30 cellular contexts compared by ENCODE assay signal in the genomic region with DNA sequence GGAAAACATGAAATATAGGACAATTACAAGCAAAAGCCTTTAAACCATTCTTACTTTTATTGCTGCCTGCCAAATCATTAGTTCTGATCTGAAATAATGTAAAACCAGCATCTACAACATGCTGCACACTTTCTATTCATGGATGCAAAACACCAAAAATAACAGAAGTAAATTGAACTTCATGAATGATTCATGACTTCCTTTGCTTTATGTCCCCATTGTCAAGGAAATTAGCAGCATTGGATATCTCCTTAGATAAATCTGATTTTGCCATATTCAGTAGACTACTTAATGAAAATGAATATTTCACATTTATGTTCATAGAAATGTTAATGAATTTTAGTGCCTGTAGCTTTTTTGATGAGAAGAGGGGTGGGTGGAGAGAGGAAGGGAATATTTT.
"Had no signal": no experiment of that assay in that cellular context is flagged by ENCODE, and none has a peak within 500 bp of the region (broad histone marks: within the 10 kb centered on the region; RNA-seq: fewer than 3 reads in every experiment).

No MANE protein-coding gene starts in this region.

- H3K27ac ChIP-seq: adrenal gland, ascending aorta, body of pancreas, brain microvascular endothelial cell, breast epithelium, cardiac muscle cell had no signal

- H3K4me1 ChIP-seq: adrenal gland, ascending aorta, body of pancreas, breast epithelium had no signal

- H3K4me3 ChIP-seq: adrenal gland, ascending aorta, body of pancreas, breast epithelium, cardiac muscle cell had no signal

- H3K27me3 ChIP-seq: adrenal gland, ascending aorta, body of pancreas, brain microvascular endothelial cell, breast epithelium, cardiac muscle cell had no signal

- DNase-seq: activated effector memory CD4-positive, alpha-beta T cell treated with anti-CD3 and anti-CD28 coated beads, Interleukin-2, amount 50 U/mL, for 16 hours; activated effector memory CD4-positive, alpha-beta T cell treated with Interleukin-2 at 50 U/mL for 16 hours; activated gamma-delta T cell; activated gamma-delta T cell treated with Interleukin-2 at 50 U/mL for 16 hours; activated naive CD4-positive, alpha-beta T cell; activated naive CD4-positive, alpha-beta T cell treated with anti-CD3 and anti-CD28 coated beads for 36 hours; activated naive CD4-positive, alpha-beta T cell treated with anti-CD3 and anti-CD28 coated beads, Interleukin-2, amount 10 ng/mL, durations not matched to agents 7 days and 5 days; activated naive CD4-positive, alpha-beta T cell treated with anti-CD3 and anti-CD28 coated beads, Interleukin-2, amount 50 U/mL, for 16 hours; activated naive CD4-positive, alpha-beta T cell treated with Interleukin-2 at 50 U/mL for 16 hours; activated naive CD8-positive, alpha-beta T cell treated with anti-CD3 and anti-CD28 coated beads for 36 hours; activated naive CD8-positive, alpha-beta T cell treated with anti-CD3 and anti-CD28 coated beads, Interleukin-2, amount 10 ng/mL, durations not matched to agents 7 days and 5 days; activated naive CD8-positive, alpha-beta T cell treated with anti-CD3 and anti-CD28 coated beads, Interleukin-2, amount 50 U/mL, for 24 hours; activated T-cell treated with anti-CD3 and anti-CD28 coated beads, Interleukin-2, amount 50 U/mL, for 4 hours; activated T-cell treated with anti-CD3 and anti-CD28 coated beads, Interleukin-2, amount 50 U/mL, for 48 hours; activated T-cell treated with anti-CD3 and anti-CD28 coated beads, Interleukin-2, amount 50 U/mL, for 72 hours; adrenal gland; amniotic stem cell; amygdala; anterior cingulate cortex; aorta; body of pancreas; brain microvascular endothelial cell; caudate nucleus; central memory CD4-positive, alpha-beta T cell; cerebellar nuclear complex had no signal

- H3K36me3 ChIP-seq: adrenal gland, ascending aorta, brain microvascular endothelial cell, breast epithelium, cardiac muscle cell had no signal

- ATAC-seq: activated naive CD4-positive, alpha-beta T cell treated with anti-CD3 and anti-CD28 coated beads, Interleukin-2, amount 50 U/mL, for 72 hours; activated naive CD8-positive, alpha-beta T cell treated with anti-CD3 and anti-CD28 coated beads, Interleukin-2, amount 50 U/mL, for 24 hours; activated T-cell treated with anti-CD3 and anti-CD28 coated beads, Interleukin-2, amount 50 U/mL, for 4 hours; activated T-cell treated with anti-CD3 and anti-CD28 coated beads, Interleukin-2, amount 50 U/mL, for 72 hours; activated T-helper 17 cell treated with anti-CD3 and anti-CD28 coated beads, Interleukin-2, amount 50 U/mL, for 72 hours; body of pancreas had no signal

- H3K9me3 ChIP-seq: adrenal gland, ascending aorta, body of pancreas, breast epithelium had no signal
